ENCODE assay signal across 10 cellular contexts in the genomic region with DNA sequence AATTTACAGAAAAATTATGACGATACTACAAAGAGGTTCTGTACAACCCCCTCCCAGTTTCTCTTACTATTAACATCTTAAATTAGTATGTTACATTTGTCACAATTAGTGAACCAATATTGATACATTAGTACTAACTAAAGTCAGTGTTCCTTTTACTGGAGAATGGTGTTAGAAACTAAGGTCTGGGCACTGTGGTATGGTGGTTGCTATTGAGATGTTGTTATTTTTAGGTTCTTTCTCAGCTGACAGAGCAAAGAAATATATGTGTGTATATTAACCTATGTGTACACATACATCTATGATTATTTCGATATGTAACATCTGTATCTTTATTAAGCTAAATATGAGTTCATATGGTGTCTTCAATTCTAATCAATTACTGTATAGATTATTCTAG.
"Had no signal": no experiment of that assay in that cellular context is flagged by ENCODE, and none has a peak within 500 bp of the region (broad histone marks: within the 10 kb centered on the region; RNA-seq: fewer than 3 reads in every experiment).

No MANE protein-coding gene starts in this region.

- H3K4me2 ChIP-seq: GM23338 had no signal

- H3K4me1 Mint-ChIP-seq: GM23338 had no signal

- H3K27ac Mint-ChIP-seq: GM23338, H9, HFFc6 had no signal

- H3K4me3 ChIP-seq: GM23338, K562 had no signal

- H3K9me3 Mint-ChIP-seq: GM23338, H9, HFFc6 had no signal

- H2AFZ ChIP-seq: GM23338 had no signal

- H3K4me3 Mint-ChIP-seq: GM23338, H9, HFFc6 had no signal

- FAIRE-seq: H1, H54, HTR-8/SVneo, K562 had no signal

- ATAC-seq: GM23338, HCT116, K562 had no signal

- DNase-seq: H9, HFFc6, IMR-90, KG1 had no signal
